Comparison of ENCODE assay signal across 23 cellular contexts in the genomic region with DNA sequence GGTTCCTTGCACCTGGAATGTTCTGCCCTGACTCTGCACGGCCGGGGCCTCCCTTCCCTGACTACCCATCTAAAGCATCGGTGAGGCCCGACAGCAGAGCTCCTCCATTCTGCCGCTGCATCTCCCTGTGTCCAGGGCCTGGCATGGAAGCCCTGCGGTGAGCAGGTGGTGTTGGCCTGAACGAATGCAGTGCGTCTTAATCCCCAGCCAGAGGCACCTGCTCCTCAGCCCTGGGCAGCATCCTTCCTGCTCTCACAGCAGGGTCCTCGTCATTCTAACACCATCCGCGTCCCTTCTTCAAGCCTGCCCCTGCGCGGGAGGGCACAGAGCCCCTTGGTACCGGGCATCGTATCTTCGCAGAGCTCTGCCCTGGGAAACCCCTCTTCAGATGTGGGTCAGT. TPM values are rescaled to one million over a fixed set of nuclear protein-coding genes. Genes with fewer than 3 reads are reported as not detected.
"Had no signal": no experiment of that assay in that cellular context is flagged by ENCODE, and none has a peak within 500 bp of the region (broad histone marks: within the 10 kb centered on the region; RNA-seq: fewer than 3 reads in every experiment).

No MANE protein-coding gene starts in this region.

- H3K36me3 ChIP-seq: esophagus squamous epithelium, gastroesophageal sphincter, left ventricle myocardium inferior, lower lobe of right lung, neural progenitor cell, prostate gland, right lobe of liver, suprapubic skin, thyroid gland, upper lobe of left lung, uterus had no signal

- ATAC-seq: gastroesophageal sphincter; left cardiac atrium; lower lobe of right lung; natural killer cell; right lobe of liver; stimulated activated effector memory CD8-positive, alpha-beta T cell treated with anti-CD3 and anti-CD28 coated beads, Interleukin-12 subunit alpha, Interleukin-12 subunit beta, amount 100 ng/mL, for 72 hours; stimulated activated naive CD8-positive, alpha-beta T cell treated with anti-CD3 and anti-CD28 coated beads, Interleukin-15, Interleukin-2, amounts not matched to agents 100 U/mL and 50 U/mL, for 24 hours had no signal

- H3K9ac ChIP-seq: neural progenitor cell, parathyroid adenoma had no signal

- H3K9me3 ChIP-seq: esophagus squamous epithelium, gastroesophageal sphincter, left ventricle myocardium inferior, lower lobe of right lung, prostate gland, right lobe of liver, suprapubic skin, thyroid gland, upper lobe of left lung, uterus had no signal

- DNase-seq: dermis blood vessel endothelial cell; esophagus squamous epithelium; foreskin fibroblast; glutamatergic neuron; immature natural killer cell; left cardiac atrium; left ventricle myocardium inferior; lower lobe of right lung; natural killer cell; occipital lobe; right lobe of liver; stimulated activated CD4-positive, alpha-beta T cell treated with anti-CD3 and anti-CD28 coated beads, Interleukin-4, amount 100 ng/mL, for 1 hour; stimulated activated CD8-positive, alpha-beta memory T cell treated with anti-CD3 and anti-CD28 coated beads, Interleukin-4, amount 100 ng/mL, for 48 hours; stimulated activated naive CD8-positive, alpha-beta T cell treated with anti-CD3 and anti-CD28 coated beads, Interleukin-15, Interleukin-2, amounts not matched to agents 100 U/mL and 50 U/mL, for 24 hours; thyroid gland; uterus had no signal

- H3K4me2 ChIP-seq: neural progenitor cell had no signal

- H3K4me1 ChIP-seq: prostate gland had no signal

- H2AFZ ChIP-seq: neural progenitor cell, parathyroid adenoma had no signal

- H3K27me3 ChIP-seq: uterus had no signal

- H3K27ac ChIP-seq: esophagus squamous epithelium, gastroesophageal sphincter, left ventricle myocardium inferior, lower lobe of right lung, neural progenitor cell, parathyroid adenoma, prostate gland, right lobe of liver, suprapubic skin, thyroid gland, upper lobe of left lung, uterus had no signal

- H3K4me3 ChIP-seq: esophagus squamous epithelium, gastroesophageal sphincter, left ventricle myocardium inferior, lower lobe of right lung, neural progenitor cell, prostate gland, right lobe of liver, suprapubic skin, thyroid gland, upper lobe of left lung, uterus had no signal

RNA-seq across cellular contexts. Expression of gene BEGAIN, which starts 15.4 kb away (rescaled TPM):
- polyA plus RNA-seq: immature natural killer cell had no signal
